In genomic region chr11:61429346-61429690, GRCh38 we compare ENCODE assay signal across 8 cellular contexts. TPM values are rescaled to one million over a fixed set of nuclear protein-coding genes. Genes with fewer than 3 reads are reported as not detected.
DNase-seq lines count a peak whose midpoint lies in the region; ATAC-seq and TF ChIP-seq lines count a peak whose summit lies in the region.

No MANE protein-coding gene starts in this region.

- H3K27me3 ChIP-seq in Caco-2 (replicated peaks; ENCODE audit: control insufficient read depth, insufficient read depth, low read length) (no peaks in the 10 kb centered on the region), PC-3 (ENCODE audit: low read length) (no peaks in the 10 kb centered on the region), tibial nerve (no peaks in the 10 kb centered on the region)

- H3K36me3 ChIP-seq in Caco-2 (ENCODE audit: control insufficient read depth, insufficient read depth, low read length) = peaks cover 2% of the 10 kb centered on the region
- H3K36me3 ChIP-seq in PC-3 (ENCODE audit: low read depth, low read length) = peaks cover 52% of the 10 kb centered on the region
- H3K36me3 ChIP-seq in tibial nerve = peaks cover 0 to 49% (median 14%) of the 10 kb centered on the region in 3 donors

- H3K4me1 ChIP-seq in Caco-2 (peaks cover 8% of the 10 kb centered on the region; the same call in 1 of the 2 replicates), PC-3 (ENCODE audit: insufficient read depth, low read length) (peaks cover 23% of the 10 kb centered on the region), tibial nerve (peaks cover 0 to 65% (median 28%) of the 10 kb centered on the region in 4 donors)

- POLR2A ChIA-PET in Caco-2 (lab: Charles Lee) = interaction anchor here (0.6 to 2.1 kb wide), 16 partner anchors 10 to 238 kb away, joined by 3 to 16 read pairs (median 4); partner anchors contain the start of genes CYB561A3, LRRC10B, TMEM138 and TMEM216
- POLR2A ChIA-PET in PC-3 (lab: Charles Lee; ENCODE audit: unreplicated experiment) = interaction anchor here (0.6 to 0.7 kb wide), 2 partner anchors 169 to 204 kb away, joined by 3 to 4 read pairs; no protein-coding TSS in a partner anchor

- TF ChIP-seq CTCF in Caco-2 (IDR thresholded peaks at IDR 0.05; ENCODE audit: insufficient read depth in 1 of 2, low read depth in 1 of 2, low read length in 1 of 2, severe bottlenecking in 1 of 2, unreplicated experiment in 1 of 2) = peak in 1 of 2 experiments; percentile 43
- TF ChIP-seq CTCF in PC-3 (conservative IDR thresholded peaks at IDR 0.05; ENCODE audit: low read depth, low read length) = peak; percentile 34; the same call in 1 of the 2 replicates
- TF ChIP-seq CTCF in foreskin fibroblast (IDR thresholded peaks at IDR 0.05; ENCODE audit: low read depth, low read length) = no peak
- no peak for TF ChIP-seq CTCF in omental fat pad (IDR thresholded peaks at IDR 0.05)
- peak in 4 of 5 experiments; percentile 8 to 42 (median 14) for TF ChIP-seq CTCF in tibial nerve (IDR thresholded peaks at IDR 0.05)

- no peak for TF ChIP-seq EP300 in tibial nerve (IDR thresholded peaks at IDR 0.05)

- H3K4me1 Mint-ChIP-seq in Caco-2 (ENCODE audit: low read depth, unreplicated experiment) = peaks cover 6% of the 10 kb centered on the region

- H2AFZ ChIP-seq in PC-3 (ENCODE audit: low read length) = peak overlapping the region; percentile 71

- CTCF ChIA-PET in Caco-2 (lab: Charles Lee) = interaction anchor here (0.6 to 1.8 kb wide), 9 partner anchors 17 to 209 kb away, joined by 3 to 13 read pairs (median 6); partner anchors contain the start of genes CYB561A3 and TMEM138
- CTCF ChIA-PET in PC-3 (lab: Charles Lee) = interaction anchor here (0.6 kb wide), 1 partner anchor 1332 kb away, joined by 3 read pairs; the partner anchor contains the start of gene POLR2G

- H3K27ac ChIP-seq in PC-3 (ENCODE audit: low read length) (peak overlapping the region; percentile 78), tibial nerve (peak overlapping the region; percentile 91 to 99 (median 98))

- ATAC-seq in GM19395 (IDR thresholded peaks at IDR 0.05; ENCODE audit: unreplicated experiment) (peak; percentile 64), HG03469 (IDR thresholded peaks at IDR 0.05; ENCODE audit: unreplicated experiment) (peak; percentile 23), PC-3 (peak; percentile 70), omental fat pad (ENCODE audit: low FRiP score) (peak; percentile 76)

- peaks cover 14% of the 10 kb centered on the region for H4K20me1 ChIP-seq in PC-3 (ENCODE audit: low read length)

- peak overlapping the region; percentile 92 for H3K4me3 Mint-ChIP-seq in Caco-2 (ENCODE audit: unreplicated experiment)

- H3K36me3 Mint-ChIP-seq in Caco-2 (ENCODE audit: insufficient read depth, unreplicated experiment) = peaks cover 75% of the 10 kb centered on the region

- no peaks in the 10 kb centered on the region for H3F3A ChIP-seq in PC-3 (ENCODE audit: low read length, unreplicated experiment)

- WGBS in tibial nerve, 2 donors = 1 to 2% methylated on average over 10 to 27 of the region's 37 CpGs

- no peaks in the 10 kb centered on the region for H3K9me2 ChIP-seq in PC-3 (replicated peaks; ENCODE audit: low read length)

- H3K9me3 ChIP-seq in Caco-2 (no peaks in the 10 kb centered on the region), PC-3 (ENCODE audit: low read length) (no peaks in the 10 kb centered on the region), tibial nerve (no peaks in the 10 kb centered on the region)

- peak overlapping the region; percentile 98 for H3K27ac Mint-ChIP-seq in Caco-2 (ENCODE audit: unreplicated experiment)

- TF ChIP-seq POLR2A in tibial nerve (IDR thresholded peaks at IDR 0.05) = no peak

- no TSS peak for BruUV-seq in Caco-2 (replicated peaks; lab: Mats Ljungman, UMichigan)
- no TSS peak for BruUV-seq in PC-3 (replicated peaks; lab: Mats Ljungman, UMichigan)

- DNase-seq in Caco-2 (peak; percentile 82 to 93), PC-3 (peak; percentile 51), foreskin fibroblast (peak; percentile 44 to 82), omental fat pad (ENCODE audit: low spot score) (peak; percentile 32), tibial nerve (ENCODE audit: low spot score in 2 of 2) (peak in 1 of 2 donors; percentile 28)
- peak; percentile 60 for DNase-seq in activated T-helper 9 cell treated with anti-CD3 and anti-CD28 coated beads, Interleukin-2, amount 50 U/mL, for 16 hours (ENCODE audit: low read depth)

- H3K27me3 Mint-ChIP-seq in Caco-2 (ENCODE audit: insufficient read depth, unreplicated experiment) = no peaks in the 10 kb centered on the region

- peaks cover 93% of the 10 kb centered on the region for H3K79me2 ChIP-seq in PC-3 (ENCODE audit: low read length)

- intact Hi-C loops in Caco-2 (cut with micrococcal nuclease; ENCODE audit: unreplicated experiment) (no loop called here), PC-3 (cut with micrococcal nuclease) (no loop called here)

- peak overlapping the region; percentile 67 for H3K4me3 ChIP-seq in Caco-2 (ENCODE audit: low read depth, low read length)
- peak overlapping the region; percentile 90 for H3K4me3 ChIP-seq in PC-3 (ENCODE audit: low read length)
- peak overlapping the region; percentile 70 to 71 for H3K4me3 ChIP-seq in foreskin fibroblast (ENCODE audit: low read depth in 1 of 2, low read length in 2 of 2)
- H3K4me3 ChIP-seq in tibial nerve = peak overlapping the region; percentile 74 to 86 (median 80)

- no peaks in the 10 kb centered on the region for H3K9me3 Mint-ChIP-seq in Caco-2 (ENCODE audit: unreplicated experiment)

- H3K4me2 ChIP-seq in PC-3 (ENCODE audit: low read length) = peak overlapping the region; percentile 87

- peak overlapping the region; percentile 99 for H3K9ac ChIP-seq in PC-3 (ENCODE audit: low read length)

RNA-seq across cellular contexts. Expression of gene CPSF7, which starts 0.5 kb away (rescaled TPM):
- total RNA-seq in Caco-2 (2022) = 123 and 128 TPM in 2 replicates
- 51.1 and 55.3 TPM in 2 replicates for total RNA-seq in PC-3 (2014; rRNA removed)
- total RNA-seq in omental fat pad = 10 to 100 TPM; 37.2 to 62.6 (median 49.4) TPM
- 10 to 100 TPM; 38.1 to 48.6 (median 44.7) TPM for total RNA-seq in tibial nerve

RNA-seq across cellular contexts. Expression of gene SDHAF2, which starts 0.6 kb away (rescaled TPM):
- total RNA-seq in Caco-2 (2022) (49.2 and 52.1 TPM in 2 replicates), PC-3 (2014; rRNA removed) (54.3 and 90.4 TPM in 2 replicates), omental fat pad (10 to 100 TPM; 48.6 to 59.0 (median 54.0) TPM), tibial nerve (10 to 100 TPM; 26.4 to 88.1 (median 70.3) TPM)

RNA-seq across cellular contexts. Expression of gene TMEM216, which starts 36.9 kb away (rescaled TPM):
- total RNA-seq in Caco-2 (2022) = 27.1 and 27.5 TPM in 2 replicates
- 19.3 and 23.2 TPM in 2 replicates for total RNA-seq in PC-3 (2014; rRNA removed)
- 10 to 100 TPM in 2 of 4 donors, 1 to 10 TPM in 2; 9.5 to 19.3 (median 11.8) TPM for total RNA-seq in omental fat pad
- 10 to 100 TPM; 14.2 to 21.9 (median 14.6) TPM for total RNA-seq in tibial nerve

Comparison
In these comparisons a context has a peak if more than half of its experiments do, and no peak if none do; other contexts are left out.
1. CTCF ChIP-seq: peak in PC-3 (single experiment) and tibial nerve (4 of 5); none in foreskin fibroblast (single experiment) and omental fat pad (0 of 3).
2. ATAC-seq: peak in every context shown above with its lines; median percentile 76 in omental fat pad; 70 in PC-3; 64 in GM19395; 23 in HG03469.
3. Peak in every context shown above with its lines, with median percentiles within 50 percentile points of each other: H3K4me3 ChIP-seq.